11 cellular contexts compared by ENCODE assay signal in genomic region chr9:33136721-33137120, GRCh38. TPM values are rescaled to one million over a fixed set of nuclear protein-coding genes. Genes with fewer than 3 reads are reported as not detected.
A peak's percentile ranks its signal among the peaks of the same experiment; 100 is the strongest.
DNase-seq lines count a peak whose midpoint lies in the region; ATAC-seq, FAIRE-seq and TF ChIP-seq lines count a peak whose summit lies in the region.
"Had no signal": no experiment of that assay in that cellular context is flagged by ENCODE, and none has a peak within 500 bp of the region (broad histone marks: within the 10 kb centered on the region; RNA-seq: fewer than 3 reads in every experiment).

No MANE protein-coding gene starts in this region.

- peak overlapping the region; percentile 83 for H3K27ac Mint-ChIP-seq in CD8-positive, alpha-beta T cell
- H3K27ac Mint-ChIP-seq in activated CD4-positive, alpha-beta memory T cell treated with anti-CD3 and anti-CD28 coated beads for 36 hours, result peak overlapping the region; percentile 72
- H3K27ac Mint-ChIP-seq in mesothelial cell of epicardium, result peak overlapping the region; percentile 15

- TF ChIP-seq CTCF in CD8-positive, alpha-beta T cell (IDR thresholded peaks at IDR 0.05), result no peak
- no peak for TF ChIP-seq CTCF in mesothelial cell of epicardium (IDR thresholded peaks at IDR 0.05; ENCODE audit: unreplicated experiment)

- DNase-seq in CD8-positive, alpha-beta T cell, result no peak
- peak; percentile 37 for DNase-seq in activated CD4-positive, alpha-beta memory T cell treated with anti-CD3 and anti-CD28 coated beads for 36 hours
- DNase-seq in mesothelial cell of epicardium (ENCODE audit: low spot score in 2 of 2, unreplicated experiment in 2 of 2) (no peak), RCC 7860 (ENCODE audit: low spot score) (no peak), NCI-H2196 (lab: John Stamatoyannopoulos, UW; ENCODE audit: unreplicated experiment) (no peak), hypothalamus (lab: John Stamatoyannopoulos, UW) (no peak), D341Med (ENCODE audit: low spot score) (no peak)
- DNase-seq: anterior cingulate cortex, NCI-H2171 treated with DMSO at 0.1 percent for 48 hours had no signal

- intact Hi-C loops in CD8-positive, alpha-beta T cell (cut with DNase I, micrococcal nuclease), result no loop called here
- intact Hi-C loops in activated CD4-positive, alpha-beta memory T cell treated with anti-CD3 and anti-CD28 coated beads for 36 hours (cut with micrococcal nuclease), result no loop called here

- peaks cover 35% of the 10 kb centered on the region for H3K36me3 Mint-ChIP-seq in CD8-positive, alpha-beta T cell
- peaks cover 29% of the 10 kb centered on the region for H3K36me3 Mint-ChIP-seq in activated CD4-positive, alpha-beta memory T cell treated with anti-CD3 and anti-CD28 coated beads for 36 hours
- H3K36me3 Mint-ChIP-seq in mesothelial cell of epicardium, result peaks cover 8% of the 10 kb centered on the region

- peaks cover 77% of the 10 kb centered on the region for H3K4me1 Mint-ChIP-seq in CD8-positive, alpha-beta T cell (ENCODE audit: low read depth)
- H3K4me1 Mint-ChIP-seq in activated CD4-positive, alpha-beta memory T cell treated with anti-CD3 and anti-CD28 coated beads for 36 hours (ENCODE audit: low read depth), result peaks cover 75% of the 10 kb centered on the region
- H3K4me1 Mint-ChIP-seq in mesothelial cell of epicardium, result peaks cover 48% of the 10 kb centered on the region

- no peak for ATAC-seq in CD8-positive, alpha-beta T cell
- ATAC-seq in GM19324 (IDR thresholded peaks at IDR 0.05; ENCODE audit: low FRiP score, unreplicated experiment), result peak; percentile 28
- ATAC-seq: gastroesophageal sphincter had no signal

- peak overlapping the region; percentile 6 for H3K27ac ChIP-seq in CD8-positive, alpha-beta T cell (ENCODE audit: low read depth, low read length)
- H3K27ac ChIP-seq: gastroesophageal sphincter had no signal

- peaks cover 64% of the 10 kb centered on the region for H3K4me1 ChIP-seq in CD8-positive, alpha-beta T cell (ENCODE audit: insufficient read depth, low read length)

- H3K36me3 ChIP-seq in CD8-positive, alpha-beta T cell (ENCODE audit: insufficient read depth, low read length), result peaks cover 19% of the 10 kb centered on the region

- H3K9me3 ChIP-seq in CD8-positive, alpha-beta T cell (ENCODE audit: low read length), result no peaks in the 10 kb centered on the region
- H3K9me3 ChIP-seq: gastroesophageal sphincter had no signal

- CTCF ChIA-PET in CD8-positive, alpha-beta T cell (lab: Charles Lee), result interaction anchor here (0.5 to 1.9 kb wide), 6 partner anchors 11 to 126 kb away, joined by 3 to 10 read pairs (median 4); partner anchors contain the start of gene SMU1
- CTCF ChIA-PET in activated CD4-positive, alpha-beta memory T cell treated with anti-CD3 and anti-CD28 coated beads for 36 hours (lab: Charles Lee), result no interaction called here

- POLR2A ChIA-PET in CD8-positive, alpha-beta T cell (lab: Charles Lee), result interaction anchor here (0.7 to 1.5 kb wide), 6 partner anchors 14 to 127 kb away, joined by 3 to 6 read pairs (median 4); partner anchors contain the start of gene B4GALT1
- POLR2A ChIA-PET in activated CD4-positive, alpha-beta memory T cell treated with anti-CD3 and anti-CD28 coated beads for 36 hours (lab: Charles Lee), result interaction anchor here (1.8 kb wide), 1 partner anchor 24 kb away, joined by 8 read pairs; no protein-coding TSS in a partner anchor

- no peak for FAIRE-seq in RCC 7860 (lab: Jason Lieb, UNC)

- no peaks in the 10 kb centered on the region for H3K27me3 ChIP-seq in CD8-positive, alpha-beta T cell (ENCODE audit: insufficient read depth, low read length)
- H3K27me3 ChIP-seq: gastroesophageal sphincter had no signal

- H3K9me3 Mint-ChIP-seq in CD8-positive, alpha-beta T cell, result no peaks in the 10 kb centered on the region
- no peaks in the 10 kb centered on the region for H3K9me3 Mint-ChIP-seq in activated CD4-positive, alpha-beta memory T cell treated with anti-CD3 and anti-CD28 coated beads for 36 hours
- H3K9me3 Mint-ChIP-seq in mesothelial cell of epicardium, result no peaks in the 10 kb centered on the region

- peak overlapping the region; percentile 56 for H3K4me3 Mint-ChIP-seq in CD8-positive, alpha-beta T cell
- peak overlapping the region; percentile 14 for H3K4me3 Mint-ChIP-seq in activated CD4-positive, alpha-beta memory T cell treated with anti-CD3 and anti-CD28 coated beads for 36 hours
- no peak overlapping the region for H3K4me3 Mint-ChIP-seq in mesothelial cell of epicardium

- H3K4me3 ChIP-seq in CD8-positive, alpha-beta T cell (ENCODE audit: low read depth, low read length), result peak overlapping the region; percentile 9
- H3K4me3 ChIP-seq: gastroesophageal sphincter had no signal

- H3K27me3 Mint-ChIP-seq in CD8-positive, alpha-beta T cell (ENCODE audit: low read depth), result no peaks in the 10 kb centered on the region
- H3K27me3 Mint-ChIP-seq in activated CD4-positive, alpha-beta memory T cell treated with anti-CD3 and anti-CD28 coated beads for 36 hours, result no peaks in the 10 kb centered on the region
- no peaks in the 10 kb centered on the region for H3K27me3 Mint-ChIP-seq in mesothelial cell of epicardium (ENCODE audit: low read depth)

RNA-seq across cellular contexts. Expression of gene B4GALT1, which starts 30.4 kb away (rescaled TPM):
- 100 to 1,000 TPM; 139 to 140 TPM for total RNA-seq in CD8-positive, alpha-beta T cell
- total RNA-seq in activated CD4-positive, alpha-beta memory T cell treated with anti-CD3 and anti-CD28 coated beads for 36 hours, result 10 to 100 TPM; 76.6 to 78.0 TPM
- 78.3 to 81.4 TPM (median 78.9 TPM) in 3 replicates for total RNA-seq in mesothelial cell of epicardium

Comparison
In these comparisons a context has a peak if more than half of its experiments do, and no peak if none do; other contexts are left out.
1. H3K27ac Mint-ChIP-seq: peak in every context shown above with its lines; median percentile 83 in CD8-positive, alpha-beta T cell; 72 in activated CD4-positive, alpha-beta memory T cell treated with anti-CD3 and anti-CD28 coated beads for 36 hours; 15 in mesothelial cell of epicardium.